Comparison of ENCODE assay signal across 8 cellular contexts in genomic region chr2:177393824-177394614, GRCh38. TPM values are rescaled to one million over a fixed set of nuclear protein-coding genes. Genes with fewer than 3 reads are reported as not detected.
DNase-seq lines count a peak whose midpoint lies in the region; ATAC-seq and TF ChIP-seq lines count a peak whose summit lies in the region.

No MANE protein-coding gene starts in this region.

- TF ChIP-seq CTCF in kidney epithelial cell (IDR thresholded peaks at IDR 0.05; ENCODE audit: insufficient read depth, low read length, poor library complexity, severe bottlenecking): no peak

- no peak for ATAC-seq in activated T-cell treated with anti-CD3 and anti-CD28 coated beads, Interleukin-2, amount 50 U/mL, for 72 hours (replicated peaks in 1 of 2)
- no peak for ATAC-seq in GM21515 (IDR thresholded peaks at IDR 0.05; ENCODE audit: unreplicated experiment)

- peak overlapping the region; percentile 93 to 96 for H3K4me3 Mint-ChIP-seq in activated T-cell treated with anti-CD3 and anti-CD28 coated beads, Interleukin-2, amount 50 U/mL, for 72 hours
- H3K4me3 Mint-ChIP-seq in activated naive CD8-positive, alpha-beta T cell: peak overlapping the region; percentile 97

- H3K27me3 ChIP-seq in kidney epithelial cell (ENCODE audit: control insufficient read depth, insufficient read depth, low read length): no peaks in the 10 kb centered on the region
- H3K27me3 ChIP-seq in thymus (ENCODE audit: control insufficient read depth, insufficient read depth): no peaks in the 10 kb centered on the region

- H3K36me3 ChIP-seq in kidney epithelial cell (ENCODE audit: control insufficient read depth, insufficient read depth, low read length) (no peaks in the 10 kb centered on the region), thymus (ENCODE audit: control insufficient read depth, insufficient read depth) (no peaks in the 10 kb centered on the region)

- peaks cover 84% of the 10 kb centered on the region for H3K4me1 Mint-ChIP-seq in activated T-cell treated with anti-CD3 and anti-CD28 coated beads, Interleukin-2, amount 50 U/mL, for 72 hours (ENCODE audit: low read depth)
- peaks cover 69% of the 10 kb centered on the region for H3K4me1 Mint-ChIP-seq in activated naive CD8-positive, alpha-beta T cell (ENCODE audit: low read depth)

- H3K4me3 ChIP-seq in kidney epithelial cell (ENCODE audit: low read depth, low read length) (peak overlapping the region; percentile 97), thymus (ENCODE audit: low read length) (peak overlapping the region; percentile 64)

- H3K27me3 Mint-ChIP-seq in activated T-cell treated with anti-CD3 and anti-CD28 coated beads, Interleukin-2, amount 50 U/mL, for 72 hours (ENCODE audit: low read depth): no peaks in the 10 kb centered on the region
- no peaks in the 10 kb centered on the region for H3K27me3 Mint-ChIP-seq in activated naive CD8-positive, alpha-beta T cell

- no peak for DNase-seq in activated T-cell treated with anti-CD3 and anti-CD28 coated beads, Interleukin-2, amount 50 U/mL, for 72 hours
- no peak for DNase-seq in activated T-cell treated with anti-CD3 and anti-CD28 coated beads, Interleukin-2, amount 50 U/mL, for 1 hour
- DNase-seq in kidney epithelial cell (ENCODE audit: low read depth): no peak
- DNase-seq in posterior cingulate gyrus: no peak
- DNase-seq in cerebellar cortex (ENCODE audit: low spot score): no peak

- H3K9me3 ChIP-seq in thymus (ENCODE audit: control insufficient read depth): no peaks in the 10 kb centered on the region

- peak overlapping the region; percentile 94 for H3K27ac Mint-ChIP-seq in activated T-cell treated with anti-CD3 and anti-CD28 coated beads, Interleukin-2, amount 50 U/mL, for 72 hours
- peak overlapping the region; percentile 90 for H3K27ac Mint-ChIP-seq in activated naive CD8-positive, alpha-beta T cell

- H3K27ac ChIP-seq in thymus (ENCODE audit: low read depth): no peak overlapping the region

- WGBS in thymus: 91% methylated on average over 8 of the region's 8 CpGs

- H3K36me3 Mint-ChIP-seq in activated T-cell treated with anti-CD3 and anti-CD28 coated beads, Interleukin-2, amount 50 U/mL, for 72 hours (ENCODE audit: insufficient read depth in 2 of 2): peaks cover 6 to 17% of the 10 kb centered on the region in 2 donors
- H3K36me3 Mint-ChIP-seq in activated naive CD8-positive, alpha-beta T cell: peaks cover 6% of the 10 kb centered on the region

- peaks cover 10% of the 10 kb centered on the region for H3K4me1 ChIP-seq in thymus (ENCODE audit: control insufficient read depth, insufficient read depth, low read length)

- intact Hi-C loops in posterior cingulate gyrus (cut with DNase I): no loop called here

- no peaks in the 10 kb centered on the region for H3K9me3 Mint-ChIP-seq in activated T-cell treated with anti-CD3 and anti-CD28 coated beads, Interleukin-2, amount 50 U/mL, for 72 hours
- H3K9me3 Mint-ChIP-seq in activated naive CD8-positive, alpha-beta T cell (ENCODE audit: low read depth): no peaks in the 10 kb centered on the region

RNA-seq across cellular contexts. Expression of gene AGPS, which starts 1.4 kb away (rescaled TPM):
- 10 to 100 TPM; 38.8 to 44.6 TPM for total RNA-seq in activated T-cell treated with anti-CD3 and anti-CD28 coated beads, Interleukin-2, amount 50 U/mL, for 72 hours
- total RNA-seq in kidney epithelial cell: 26.1 and 50.7 TPM in 2 replicates
- 9.6 TPM for polyA plus RNA-seq in thymus
